In the genomic region with DNA sequence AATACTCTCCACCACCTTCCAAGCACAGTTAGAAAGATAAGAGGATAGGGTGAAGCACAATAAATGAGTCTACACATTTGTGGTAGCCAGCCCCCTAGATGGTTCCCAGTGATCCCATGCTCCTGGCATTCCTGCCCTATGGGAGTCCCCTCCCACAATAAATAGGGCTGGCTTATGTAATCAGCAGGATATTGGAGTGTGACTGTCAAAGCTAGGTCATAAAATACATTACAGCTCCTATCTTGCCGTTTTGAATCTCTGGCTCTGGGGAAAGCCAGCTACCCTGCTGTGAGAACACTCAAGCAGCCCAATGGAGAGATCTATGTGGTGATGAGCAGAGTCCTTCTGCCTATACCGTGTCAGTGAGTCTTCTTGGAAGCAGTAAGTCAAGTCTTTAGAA, we compare ENCODE assay signal across 3 cellular contexts.
TF ChIP-seq lines count a peak whose summit lies in the region.

No MANE protein-coding gene starts in this region.

TF ChIP-seq in SK-N-SH, 30 proteins besides CTCF, POLR2A, EP300 and RAD21:
- TF ChIP-seq JUND (IDR thresholded peaks at IDR 0.05) (no peak), EZH2phosphoT487 (IDR thresholded peaks at IDR 0.05; ENCODE audit: borderline replicate concordance, low read depth) (no peak), POLR2AphosphoS5 (IDR thresholded peaks at IDR 0.05; ENCODE audit: low read depth, low read length) (no peak), FOSL2 (IDR thresholded peaks at IDR 0.05; ENCODE audit: borderline replicate concordance, low read depth) (no peak), CHD2 (IDR thresholded peaks at IDR 0.05; ENCODE audit: low read length, partially characterized antibody) (no peak), TEAD4 (IDR thresholded peaks at IDR 0.05; ENCODE audit: borderline replicate concordance, insufficient read depth) (no peak)
- TF ChIP-seq, protein P1, sequence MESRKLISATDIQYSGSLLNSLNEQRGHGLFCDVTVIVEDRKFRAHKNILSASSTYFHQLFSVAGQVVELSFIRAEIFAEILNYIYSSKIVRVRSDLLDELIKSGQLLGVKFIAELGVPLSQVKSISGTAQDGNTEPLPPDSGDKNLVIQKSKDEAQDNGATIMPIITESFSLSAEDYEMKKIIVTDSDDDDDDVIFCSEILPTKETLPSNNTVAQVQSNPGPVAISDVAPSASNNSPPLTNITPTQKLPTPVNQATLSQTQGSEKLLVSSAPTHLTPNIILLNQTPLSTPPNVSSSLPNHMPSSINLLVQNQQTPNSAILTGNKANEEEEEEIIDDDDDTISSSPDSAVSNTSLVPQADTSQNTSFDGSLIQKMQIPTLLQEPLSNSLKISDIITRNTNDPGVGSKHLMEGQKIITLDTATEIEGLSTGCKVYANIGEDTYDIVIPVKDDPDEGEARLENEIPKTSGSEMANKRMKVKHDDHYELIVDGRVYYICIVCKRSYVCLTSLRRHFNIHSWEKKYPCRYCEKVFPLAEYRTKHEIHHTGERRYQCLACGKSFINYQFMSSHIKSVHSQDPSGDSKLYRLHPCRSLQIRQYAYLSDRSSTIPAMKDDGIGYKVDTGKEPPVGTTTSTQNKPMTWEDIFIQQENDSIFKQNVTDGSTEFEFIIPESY (IDR thresholded peaks at IDR 0.05; ENCODE audit: borderline replicate concordance, low read depth), result no peak
TF ChIP-seq in SK-N-SH: peak in this region for 0.

TF ChIP-seq in SK-N-SH treated with all-trans-retinoic acid at 6 μM for 48 hours, 23 proteins besides CTCF, POLR2A, EP300 and RAD21:
- TF ChIP-seq ZNF8 (CRISPR knock-in tag; IDR thresholded peaks at IDR 0.05) (no peak), BACH2 (CRISPR knock-in tag; IDR thresholded peaks at IDR 0.05; ENCODE audit: borderline replicate concordance) (no peak), TSHZ2 (CRISPR knock-in tag; IDR thresholded peaks at IDR 0.05) (no peak), ISL1 (CRISPR knock-in tag; IDR thresholded peaks at IDR 0.05) (no peak), GLIS3 (CRISPR knock-in tag; IDR thresholded peaks at IDR 0.05) (no peak), ZNF70 (CRISPR knock-in tag; IDR thresholded peaks at IDR 0.05) (no peak), TCF4 (CRISPR knock-in tag; IDR thresholded peaks at IDR 0.05; ENCODE audit: borderline replicate concordance) (no peak), CSDC2 (CRISPR knock-in tag; IDR thresholded peaks at IDR 0.05) (no peak), OSR1 (CRISPR knock-in tag; IDR thresholded peaks at IDR 0.05) (no peak), ZNF565 (CRISPR knock-in tag; conservative IDR thresholded peaks at IDR 0.05; ENCODE audit: low read depth) (no peak)
- TF ChIP-seq, protein P2, sequence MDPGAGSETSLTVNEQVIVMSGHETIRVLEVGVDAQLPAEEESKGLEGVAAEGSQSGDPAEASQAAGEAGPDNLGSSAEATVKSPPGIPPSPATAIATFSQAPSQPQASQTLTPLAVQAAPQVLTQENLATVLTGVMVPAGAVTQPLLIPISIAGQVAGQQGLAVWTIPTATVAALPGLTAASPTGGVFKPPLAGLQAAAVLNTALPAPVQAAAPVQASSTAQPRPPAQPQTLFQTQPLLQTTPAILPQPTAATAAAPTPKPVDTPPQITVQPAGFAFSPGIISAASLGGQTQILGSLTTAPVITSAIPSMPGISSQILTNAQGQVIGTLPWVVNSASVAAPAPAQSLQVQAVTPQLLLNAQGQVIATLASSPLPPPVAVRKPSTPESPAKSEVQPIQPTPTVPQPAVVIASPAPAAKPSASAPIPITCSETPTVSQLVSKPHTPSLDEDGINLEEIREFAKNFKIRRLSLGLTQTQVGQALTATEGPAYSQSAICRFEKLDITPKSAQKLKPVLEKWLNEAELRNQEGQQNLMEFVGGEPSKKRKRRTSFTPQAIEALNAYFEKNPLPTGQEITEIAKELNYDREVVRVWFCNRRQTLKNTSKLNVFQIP (CRISPR knock-in tag; IDR thresholded peaks at IDR 0.05; ENCODE audit: borderline replicate concordance, low read depth), result no peak

TF ChIP-seq in H1, 55 proteins besides CTCF, POLR2A, EP300 and RAD21:
- no peak for TF ChIP-seq KDM5A (IDR thresholded peaks at IDR 0.05; ENCODE audit: low read length)
- TF ChIP-seq RNF2 (IDR thresholded peaks at IDR 0.05; ENCODE audit: borderline replicate concordance, low read depth, low read length, missing control alignments, poor library complexity, severe bottlenecking), result no peak
- TF ChIP-seq, protein P3, sequence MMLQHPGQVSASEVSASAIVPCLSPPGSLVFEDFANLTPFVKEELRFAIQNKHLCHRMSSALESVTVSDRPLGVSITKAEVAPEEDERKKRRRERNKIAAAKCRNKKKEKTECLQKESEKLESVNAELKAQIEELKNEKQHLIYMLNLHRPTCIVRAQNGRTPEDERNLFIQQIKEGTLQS (IDR thresholded peaks at IDR 0.05; ENCODE audit: insufficient read depth, low read depth, low read length), result no peak
